ENCODE assay signal across 10 cellular contexts in the genomic region with DNA sequence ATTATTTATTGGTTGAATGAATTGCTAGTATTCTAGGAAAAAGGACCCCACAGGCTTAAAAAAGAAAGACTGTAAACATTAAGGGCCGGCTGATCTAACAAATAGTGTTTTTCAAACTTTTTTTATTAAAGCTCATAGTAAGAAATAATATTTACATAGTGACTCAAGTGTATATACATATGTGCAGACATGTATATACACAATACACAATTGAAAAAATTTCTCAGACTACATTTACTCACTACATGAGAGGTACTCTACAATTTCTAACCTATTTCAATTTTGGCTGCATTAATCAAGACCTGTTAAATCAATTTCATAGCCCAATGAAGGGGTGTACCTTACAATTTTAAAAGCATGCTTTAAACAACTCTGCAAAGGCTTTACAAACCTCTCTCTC. TPM values are rescaled to one million over a fixed set of nuclear protein-coding genes. Genes with fewer than 3 reads are reported as not detected.
"Had no signal": no experiment of that assay in that cellular context is flagged by ENCODE, and none has a peak within 500 bp of the region (broad histone marks: within the 10 kb centered on the region; RNA-seq: fewer than 3 reads in every experiment).

No MANE protein-coding gene starts in this region.

- H3K4me3 ChIP-seq: GM23248, HAP-1, K562 had no signal

- H3K27ac ChIP-seq: GM23248, HL-60 had no signal

- H3K4me3 Mint-ChIP-seq: HFFc6 had no signal

- ATAC-seq: HCT116, HepG2, K562 had no signal

- DNase-seq: GM23248, GOT3, H7, HFFc6, KG1 had no signal

- H3K9me3 ChIP-seq: HAP-1 had no signal

- H3K36me3 ChIP-seq: HAP-1 had no signal

- H3K9ac ChIP-seq: GM23248 had no signal

- H2AFZ ChIP-seq: GM23248 had no signal

RNA-seq across cellular contexts. Expression of a gene that starts 17.5 kb away (rescaled TPM):
- total RNA-seq: GM23248, HepG2, HFFc6 had no signal
- polyA plus RNA-seq: GM23248, HepG2 had no signal
